ENCODE assay signal across 8 cellular contexts in the genomic region with DNA sequence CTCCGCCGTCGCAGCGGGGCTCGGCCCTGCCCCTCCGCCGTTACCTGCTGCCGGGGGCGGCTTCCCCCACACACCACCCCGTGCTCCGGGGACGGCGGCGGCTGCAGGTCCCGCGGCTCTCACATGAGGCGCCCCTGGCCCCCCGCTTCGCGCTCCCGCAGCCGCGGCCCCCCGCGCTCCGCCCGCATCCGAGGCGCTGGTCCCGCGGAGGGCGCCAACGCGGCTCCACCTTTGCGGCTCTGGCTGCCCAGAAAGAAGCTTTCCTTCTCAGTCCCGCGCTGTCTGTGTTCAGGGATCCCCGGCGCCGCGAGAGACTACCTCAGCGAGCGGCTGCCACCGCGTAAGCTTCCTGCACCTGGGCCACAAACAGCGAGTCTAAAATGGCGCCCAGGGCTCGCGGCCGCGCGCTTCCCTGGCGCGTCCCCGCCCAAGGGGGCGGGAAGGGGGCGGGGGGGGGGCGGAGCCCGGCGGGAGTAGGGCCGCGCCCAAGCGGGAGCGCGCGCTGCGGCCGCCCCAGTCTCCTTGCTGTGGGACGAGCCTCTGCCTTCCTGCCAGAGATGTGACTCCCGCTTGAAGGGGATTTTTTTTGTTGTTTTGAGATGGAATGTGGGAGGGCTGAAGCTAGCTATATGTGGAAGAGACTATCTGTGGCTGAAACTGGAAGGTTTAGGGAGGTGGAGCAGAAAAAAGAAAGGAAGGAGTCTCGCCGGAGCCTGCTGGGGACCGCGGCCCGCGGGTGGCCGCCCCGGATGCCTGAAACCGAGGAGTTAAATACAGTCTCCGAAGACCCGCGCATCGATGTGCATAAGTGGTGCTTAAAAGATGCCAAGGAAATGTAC. TPM values are rescaled to one million over a fixed set of nuclear protein-coding genes. Genes with fewer than 3 reads are reported as not detected.
A peak's percentile ranks its signal among the peaks of the same experiment; 100 is the strongest.
DNase-seq lines count a peak whose midpoint lies in the region; ATAC-seq, FAIRE-seq and TF ChIP-seq lines count a peak whose summit lies in the region.

A gene with protein sequence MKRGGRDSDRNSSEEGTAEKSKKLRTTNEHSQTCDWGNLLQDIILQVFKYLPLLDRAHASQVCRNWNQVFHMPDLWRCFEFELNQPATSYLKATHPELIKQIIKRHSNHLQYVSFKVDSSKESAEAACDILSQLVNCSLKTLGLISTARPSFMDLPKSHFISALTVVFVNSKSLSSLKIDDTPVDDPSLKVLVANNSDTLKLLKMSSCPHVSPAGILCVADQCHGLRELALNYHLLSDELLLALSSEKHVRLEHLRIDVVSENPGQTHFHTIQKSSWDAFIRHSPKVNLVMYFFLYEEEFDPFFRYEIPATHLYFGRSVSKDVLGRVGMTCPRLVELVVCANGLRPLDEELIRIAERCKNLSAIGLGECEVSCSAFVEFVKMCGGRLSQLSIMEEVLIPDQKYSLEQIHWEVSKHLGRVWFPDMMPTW (minus strand): TSS at position 377 of the 839 bp plus-strand sequence. CDS start 5,299 bp downstream, outside the sequence.

- no peak for TF ChIP-seq CTCF in D721Med (IDR thresholded peaks at IDR 0.05; ENCODE audit: insufficient read depth, missing control alignments)

- H3K27me3 ChIP-seq in HUES6 (ENCODE audit: control insufficient read depth, insufficient read depth, low read length) (no peaks in the 10 kb centered on the region), mononuclear cell (ENCODE audit: insufficient read depth, low read length) (no peaks in the 10 kb centered on the region)

- no peaks in the 10 kb centered on the region for H3K36me3 ChIP-seq in HUES6 (ENCODE audit: control insufficient read depth, insufficient read depth, low read length)

- DNase-seq in D721Med (ENCODE audit: insufficient read length, low spot score) (peak; percentile 53), OCI-M1 (lab: John Stamatoyannopoulos, UW) (peak; percentile 88), activated T-cell treated with anti-CD3 and anti-CD28 coated beads for 24 hours (ENCODE audit: low read depth) (peak; percentile 79), epidermal melanocyte (ENCODE audit: insufficient read length, low spot score) (peak; percentile 65)
- DNase-seq in stimulated activated CD8-positive, alpha-beta memory T cell treated with anti-CD3 and anti-CD28 coated beads, Interleukin-2, amount 100 ng/mL, for 48 hours (ENCODE audit: low read depth in 2 of 2): peak; percentile 63 to 71

- H3K4me1 ChIP-seq in HUES6 (ENCODE audit: control insufficient read depth, insufficient read depth, low read length): 0 out of 2 replicates have a peak, but pooled peaks cover 9% of the 10 kb centered on the region
- H3K4me1 ChIP-seq in mononuclear cell (ENCODE audit: insufficient read depth, low read length): peaks cover 39% of the 10 kb centered on the region

- FAIRE-seq in D721Med (lab: Jason Lieb, UNC): no peak

- H3K4me3 ChIP-seq in HUES6 (ENCODE audit: low read depth, low read length) (peak within 1 kb of the TSS; percentile 81), mononuclear cell (ENCODE audit: low read length) (peak within 1 kb of the TSS; percentile 81)

- H3K9me3 ChIP-seq in HUES6 (ENCODE audit: control insufficient read depth, insufficient read depth, low read depth, low read length) (no peaks in the 10 kb centered on the region), mononuclear cell (ENCODE audit: low read depth, low read length) (no peaks in the 10 kb centered on the region)

- peak within 1 kb of the TSS; percentile 93 for H3K9ac ChIP-seq in HUES6 (ENCODE audit: low read length)

- ATAC-seq in GM21447 (IDR thresholded peaks at IDR 0.05; ENCODE audit: unreplicated experiment): peak; percentile 51

- peak within 1 kb of the TSS; percentile 86 for H3K27ac ChIP-seq in HUES6 (ENCODE audit: low read depth, low read length)

RNA-seq across cellular contexts. Expression of the gene that starts here (rescaled TPM):
- total RNA-seq in mononuclear cell: 149 TPM

Comparison
In these comparisons a context has a peak if more than half of its experiments do, and no peak if none do; other contexts are left out.
1. Peak in every context shown above with its lines: DNase-seq, ATAC-seq, H3K4me3 ChIP-seq and H3K27ac ChIP-seq.